In the genomic region with DNA sequence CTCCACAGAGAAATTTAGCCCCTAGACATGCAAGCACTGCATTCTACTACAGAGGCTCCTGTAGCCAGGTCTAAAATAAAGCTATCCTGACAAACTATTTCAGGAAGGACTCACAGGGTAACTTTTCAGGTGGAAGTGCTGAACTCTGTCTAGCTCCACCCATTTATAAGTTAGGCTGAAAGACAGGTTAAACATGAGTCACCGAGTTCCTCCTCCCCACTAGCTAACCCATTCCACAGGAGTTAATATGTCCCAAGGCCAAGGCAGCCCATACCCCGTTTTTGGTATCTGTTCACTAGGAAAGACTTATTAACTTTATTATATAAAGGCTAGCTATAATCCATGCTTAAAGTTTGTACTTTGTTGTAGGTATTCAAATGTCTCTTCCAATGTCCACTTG, we compare ENCODE assay signal across 1 cellular context.
TF ChIP-seq lines count a peak whose summit lies in the region.

No MANE protein-coding gene starts in this region.

TF ChIP-seq in SK-N-SH treated with all-trans-retinoic acid at 6 μM for 48 hours, 23 proteins besides CTCF, POLR2A, EP300 and RAD21 (continued from another document):
- TF ChIP-seq RARB (CRISPR knock-in tag; IDR thresholded peaks at IDR 0.05) (no peak), SNAI2 (CRISPR knock-in tag; IDR thresholded peaks at IDR 0.05) (no peak), ZC3H10 (CRISPR knock-in tag; IDR thresholded peaks at IDR 0.05) (no peak), ARNTL (CRISPR knock-in tag; IDR thresholded peaks at IDR 0.05; ENCODE audit: borderline replicate concordance, low read depth) (no peak), ZNF8 (CRISPR knock-in tag; IDR thresholded peaks at IDR 0.05) (no peak)
- TF ChIP-seq, protein P1, sequence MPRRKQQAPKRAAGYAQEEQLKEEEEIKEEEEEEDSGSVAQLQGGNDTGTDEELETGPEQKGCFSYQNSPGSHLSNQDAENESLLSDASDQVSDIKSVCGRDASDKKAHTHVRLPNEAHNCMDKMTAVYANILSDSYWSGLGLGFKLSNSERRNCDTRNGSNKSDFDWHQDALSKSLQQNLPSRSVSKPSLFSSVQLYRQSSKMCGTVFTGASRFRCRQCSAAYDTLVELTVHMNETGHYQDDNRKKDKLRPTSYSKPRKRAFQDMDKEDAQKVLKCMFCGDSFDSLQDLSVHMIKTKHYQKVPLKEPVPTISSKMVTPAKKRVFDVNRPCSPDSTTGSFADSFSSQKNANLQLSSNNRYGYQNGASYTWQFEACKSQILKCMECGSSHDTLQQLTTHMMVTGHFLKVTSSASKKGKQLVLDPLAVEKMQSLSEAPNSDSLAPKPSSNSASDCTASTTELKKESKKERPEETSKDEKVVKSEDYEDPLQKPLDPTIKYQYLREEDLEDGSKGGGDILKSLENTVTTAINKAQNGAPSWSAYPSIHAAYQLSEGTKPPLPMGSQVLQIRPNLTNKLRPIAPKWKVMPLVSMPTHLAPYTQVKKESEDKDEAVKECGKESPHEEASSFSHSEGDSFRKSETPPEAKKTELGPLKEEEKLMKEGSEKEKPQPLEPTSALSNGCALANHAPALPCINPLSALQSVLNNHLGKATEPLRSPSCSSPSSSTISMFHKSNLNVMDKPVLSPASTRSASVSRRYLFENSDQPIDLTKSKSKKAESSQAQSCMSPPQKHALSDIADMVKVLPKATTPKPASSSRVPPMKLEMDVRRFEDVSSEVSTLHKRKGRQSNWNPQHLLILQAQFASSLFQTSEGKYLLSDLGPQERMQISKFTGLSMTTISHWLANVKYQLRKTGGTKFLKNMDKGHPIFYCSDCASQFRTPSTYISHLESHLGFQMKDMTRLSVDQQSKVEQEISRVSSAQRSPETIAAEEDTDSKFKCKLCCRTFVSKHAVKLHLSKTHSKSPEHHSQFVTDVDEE (CRISPR knock-in tag; IDR thresholded peaks at IDR 0.05) = no peak
- TF ChIP-seq, protein P2, sequence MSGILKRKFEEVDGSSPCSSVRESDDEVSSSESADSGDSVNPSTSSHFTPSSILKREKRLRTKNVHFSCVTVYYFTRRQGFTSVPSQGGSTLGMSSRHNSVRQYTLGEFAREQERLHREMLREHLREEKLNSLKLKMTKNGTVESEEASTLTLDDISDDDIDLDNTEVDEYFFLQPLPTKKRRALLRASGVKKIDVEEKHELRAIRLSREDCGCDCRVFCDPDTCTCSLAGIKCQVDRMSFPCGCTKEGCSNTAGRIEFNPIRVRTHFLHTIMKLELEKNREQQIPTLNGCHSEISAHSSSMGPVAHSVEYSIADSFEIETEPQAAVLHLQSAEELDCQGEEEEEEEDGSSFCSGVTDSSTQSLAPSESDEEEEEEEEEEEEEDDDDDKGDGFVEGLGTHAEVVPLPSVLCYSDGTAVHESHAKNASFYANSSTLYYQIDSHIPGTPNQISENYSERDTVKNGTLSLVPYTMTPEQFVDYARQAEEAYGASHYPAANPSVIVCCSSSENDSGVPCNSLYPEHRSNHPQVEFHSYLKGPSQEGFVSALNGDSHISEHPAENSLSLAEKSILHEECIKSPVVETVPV (CRISPR knock-in tag; IDR thresholded peaks at IDR 0.05) = no peak
TF ChIP-seq in SK-N-SH treated with all-trans-retinoic acid at 6 μM for 48 hours: peak in this region for 0.
